Comparison of ENCODE assay signal across 1 cellular context in genomic region chr7:105438847-105439173, GRCh38.
TF ChIP-seq lines count a peak whose summit lies in the region.

No MANE protein-coding gene starts in this region.

TF ChIP-seq in GM23338, 12 proteins besides CTCF, POLR2A, EP300 and RAD21 (continued from another document):
- TF ChIP-seq ETS1 (IDR thresholded peaks at IDR 0.05) (no peak), POLR2AphosphoS5 (IDR thresholded peaks at IDR 0.05; ENCODE audit: low read depth) (no peak), REST (IDR thresholded peaks at IDR 0.05; ENCODE audit: unreplicated experiment) (no peak), EZH2phosphoT487 (IDR thresholded peaks at IDR 0.05; ENCODE audit: unreplicated experiment) (no peak), ZNF114 (CRISPR knock-in tag; IDR thresholded peaks at IDR 0.05) (no peak), ZNF462 (CRISPR knock-in tag; IDR thresholded peaks at IDR 0.05) (no peak), JUNB (IDR thresholded peaks at IDR 0.05; ENCODE audit: unreplicated experiment) (no peak), CREB1 (CRISPR knock-in tag; IDR thresholded peaks at IDR 0.05; ENCODE audit: low read depth) (no peak)
